In genomic region chr7:55020481-55020871, GRCh38 we compare ENCODE assay signal across 9 cellular contexts. TPM values are rescaled to one million over a fixed set of nuclear protein-coding genes. Genes with fewer than 3 reads are reported as not detected.
DNase-seq lines count a peak whose midpoint lies in the region; ATAC-seq, FAIRE-seq and TF ChIP-seq lines count a peak whose summit lies in the region.
"Had no signal": no experiment of that assay in that cellular context is flagged by ENCODE, and none has a peak within 500 bp of the region (broad histone marks: within the 10 kb centered on the region; RNA-seq: fewer than 3 reads in every experiment).

No MANE protein-coding gene starts in this region.

- peaks cover 47% of the 10 kb centered on the region for H4K20me1 ChIP-seq in astrocyte (ENCODE audit: insufficient read depth, low read length)

- no peak for TF ChIP-seq POLR2A in H54 (IDR thresholded peaks at IDR 0.05; ENCODE audit: low read depth, low read length)

- TF ChIP-seq CTCF in astrocyte (IDR thresholded peaks at IDR 0.05; ENCODE audit: insufficient read depth, low read depth, low read length) = no peak

- H3K4me1 ChIP-seq in astrocyte (ENCODE audit: insufficient read depth, low read length) (peaks cover 25% of the 10 kb centered on the region), iPS-15b (ENCODE audit: control insufficient read depth, insufficient read depth, low read length) (no peaks in the 10 kb centered on the region), skeletal muscle tissue (ENCODE audit: control insufficient read depth in 3 of 3, insufficient read depth in 3 of 3, low read length in 3 of 3) (peaks cover 13 to 41% (median 19%) of the 10 kb centered on the region in 3 donors)

- no peaks in the 10 kb centered on the region for H3K9me3 Mint-ChIP-seq in astrocyte (ENCODE audit: unreplicated experiment)
- H3K9me3 Mint-ChIP-seq: activated B cell treated with CpG ODN at 0.5 μM for 24 hours had no signal

- H3K4me3 ChIP-seq in astrocyte (ENCODE audit: insufficient read depth, low read depth, low read length) (peak overlapping the region; percentile 69), iPS-15b (ENCODE audit: low read depth, low read length) (peak overlapping the region; percentile 56), skeletal muscle tissue (ENCODE audit: low read length in 3 of 3) (peak overlapping the region; percentile 70 to 74 (median 70))

- peak overlapping the region; percentile 97 for H3K4me2 ChIP-seq in astrocyte (ENCODE audit: low read length)

- FAIRE-seq in astrocyte (lab: Jason Lieb, UNC) (no peak), H54 (lab: Jason Lieb, UNC) (no peak)

- H3K4me3 Mint-ChIP-seq in astrocyte (ENCODE audit: unreplicated experiment) = peak overlapping the region; percentile 73
- H3K4me3 Mint-ChIP-seq: activated B cell treated with CpG ODN at 0.5 μM for 24 hours had no signal

- peaks cover 3% of the 10 kb centered on the region for H3K36me3 Mint-ChIP-seq in astrocyte (ENCODE audit: low read depth, unreplicated experiment)

- ATAC-seq in HG02884 (IDR thresholded peaks at IDR 0.05; ENCODE audit: unreplicated experiment) = no peak

- DNase-seq in HCEC 1CT (peak; percentile 64), astrocyte (ENCODE audit: low read depth) (peak; percentile 70), H54 (ENCODE audit: insufficient read length, low spot score) (no peak), SIG-M5 (lab: John Stamatoyannopoulos, UW) (no peak), hepatic stellate cell (ENCODE audit: low spot score) (no peak)
- DNase-seq: activated B cell treated with CpG ODN at 0.5 μM for 24 hours had no signal

- H3K27ac Mint-ChIP-seq in astrocyte (ENCODE audit: unreplicated experiment) = no peak overlapping the region
- H3K27ac Mint-ChIP-seq: activated B cell treated with CpG ODN at 0.5 μM for 24 hours had no signal

- no peaks in the 10 kb centered on the region for H3K36me3 ChIP-seq in astrocyte (ENCODE audit: insufficient read depth, low read length)
- no peaks in the 10 kb centered on the region for H3K36me3 ChIP-seq in iPS-15b (ENCODE audit: control insufficient read depth, insufficient read depth, low read length)
- H3K36me3 ChIP-seq in skeletal muscle tissue (ENCODE audit: control insufficient read depth in 3 of 3, insufficient read depth in 3 of 3, low read length in 3 of 3) = no peaks in the 10 kb centered on the region

- H3K27ac ChIP-seq in astrocyte (ENCODE audit: low read depth, low read length) (peak overlapping the region; percentile 87), skeletal muscle tissue (ENCODE audit: low read depth, low read length) (peak overlapping the region; percentile 74)

- H2AFZ ChIP-seq in astrocyte (ENCODE audit: low read depth, low read length) = no peak overlapping the region

- H3K9me3 ChIP-seq in astrocyte (ENCODE audit: insufficient read depth, low read depth, low read length) = no peaks in the 10 kb centered on the region
- H3K9me3 ChIP-seq in iPS-15b (ENCODE audit: control insufficient read depth, insufficient read depth, low read length) = no peaks in the 10 kb centered on the region
- no peaks in the 10 kb centered on the region for H3K9me3 ChIP-seq in skeletal muscle tissue (ENCODE audit: control insufficient read depth in 3 of 3, low read length in 3 of 3)

- H3K27me3 Mint-ChIP-seq in astrocyte (ENCODE audit: low read depth, unreplicated experiment) = peaks cover 11% of the 10 kb centered on the region

- H3K27me3 ChIP-seq in astrocyte (ENCODE audit: insufficient read depth, low read length) (no peaks in the 10 kb centered on the region), iPS-15b (ENCODE audit: control insufficient read depth, insufficient read depth, low read length) (peaks cover 59% of the 10 kb centered on the region), skeletal muscle tissue (ENCODE audit: control insufficient read depth in 3 of 3, insufficient read depth in 3 of 3, low read length in 3 of 3) (peaks cover 0 to 18% (median 11%) of the 10 kb centered on the region in 3 donors)

- H3K9ac ChIP-seq in astrocyte (ENCODE audit: low read length) (peak overlapping the region; percentile 93), iPS-15b (ENCODE audit: low read depth, low read length) (no peak overlapping the region), skeletal muscle tissue (ENCODE audit: low read depth in 1 of 3, low read length in 3 of 3) (peak overlapping the region in 2 of 3 donors; percentile 76 to 81)

- peaks cover 74% of the 10 kb centered on the region for H3K79me2 ChIP-seq in astrocyte (ENCODE audit: insufficient read depth, low read length)

- H3K4me1 Mint-ChIP-seq in astrocyte (ENCODE audit: low read depth, unreplicated experiment) = peaks cover 4% of the 10 kb centered on the region
- H3K4me1 Mint-ChIP-seq: activated B cell treated with CpG ODN at 0.5 μM for 24 hours had no signal

RNA-seq across cellular contexts. Expression of gene EGFR, which starts 1.7 kb away (rescaled TPM):
- total RNA-seq in astrocyte (22.0 and 27.3 TPM in 2 replicates), skeletal muscle tissue (17.7 TPM)
- total RNA-seq: activated B cell treated with CpG ODN at 0.5 μM for 24 hours had no signal

Comparison
In these comparisons a context has a peak if more than half of its experiments do, and no peak if none do; other contexts are left out.
1. DNase-seq: peak in HCEC 1CT (single experiment) and astrocyte (single experiment); none in H54 (single experiment), SIG-M5 (single experiment) and hepatic stellate cell (single experiment).
2. Peak in every context shown above with its lines, with median percentiles within 50 percentile points of each other: H3K4me3 ChIP-seq.